ENCODE assay signal across 8 cellular contexts in genomic region chr2:127695491-127696472, GRCh38. TPM values are rescaled to one million over a fixed set of nuclear protein-coding genes. Genes with fewer than 3 reads are reported as not detected.
DNase-seq lines count a peak whose midpoint lies in the region; ATAC-seq and TF ChIP-seq lines count a peak whose summit lies in the region.

No MANE protein-coding gene starts in this region.

- no TSS peak for BruUV-seq in A673 (replicated peaks; lab: Mats Ljungman, UMichigan)

- TF ChIP-seq POLR2A in vagina (IDR thresholded peaks at IDR 0.05) = no peak

- no CpG with 5 or more reads among the region's 52 CpGs for WGBS in neuronal stem cell (ENCODE audit: extremely low coverage in 2 of 2, insufficient read length in 2 of 2, insufficient replicate concordance in 1 of 2), 2 donors

- peak overlapping the region; percentile 16 for H2BK15ac ChIP-seq in neuronal stem cell (ENCODE audit: low read length)

- peaks cover 18% of the 10 kb centered on the region for H3K9me3 Mint-ChIP-seq in GM23338

- H3K79me1 ChIP-seq in neuronal stem cell (ENCODE audit: low read depth, low read length) = no peaks in the 10 kb centered on the region

- H2BK5ac ChIP-seq in neuronal stem cell (ENCODE audit: low read length) = no peak overlapping the region

- H3K79me2 ChIP-seq in GM23338 (replicated peaks; ENCODE audit: insufficient read depth) = no peaks in the 10 kb centered on the region

- H3K27ac Mint-ChIP-seq in GM23338 = no peak overlapping the region

- intact Hi-C loops in A673 (cut with micrococcal nuclease; ENCODE audit: unreplicated experiment) = no loop called here
- intact Hi-C loops in vagina (cut with DNase I) = no loop called here

- DNase-seq in A673 (ENCODE audit: low spot score) (peak; percentile 60), GM23338 (ENCODE audit: low spot score) (peak; percentile 82), fibroblast of peridontal ligament (ENCODE audit: extremely low read depth) (peak; percentile 46), neuronal stem cell (ENCODE audit: low spot score) (no peak), vagina (ENCODE audit: extremely low spot score in 2 of 2) (no peak), GM03348 (ENCODE audit: low spot score) (no peak), NCI-H345 treated with DMSO at 0.1 percent for 48 hours (lab: John Stamatoyannopoulos, UW; ENCODE audit: unreplicated experiment) (no peak)
- peak; percentile 41 for DNase-seq in activated CD4-positive, alpha-beta T cell treated with anti-CD3 and anti-CD28 coated beads, Interleukin-2, amount 50 U/mL, for 1 hour

- H3K4me1 ChIP-seq in A673 (ENCODE audit: insufficient read depth, low read length, poor library complexity, severe bottlenecking) = peaks cover 3% of the 10 kb centered on the region
- peaks cover 7% of the 10 kb centered on the region for H3K4me1 ChIP-seq in GM23338 (ENCODE audit: insufficient read depth)
- peaks cover 6% of the 10 kb centered on the region in 2 donors for H3K4me1 ChIP-seq in neuronal stem cell (ENCODE audit: control insufficient read depth in 2 of 2, insufficient read depth in 1 of 2, low read depth in 1 of 2, low read length in 2 of 2)
- peaks cover 6% of the 10 kb centered on the region for H3K4me1 ChIP-seq in vagina

- no peak overlapping the region for H3K4me3 Mint-ChIP-seq in GM23338

- H3K4me3 ChIP-seq in A673 (ENCODE audit: low read depth, low read length, poor library complexity, severe bottlenecking) (peak overlapping the region; percentile 12), GM23338 (peak overlapping the region; percentile 51), neuronal stem cell (ENCODE audit: low read length in 2 of 2) (peak overlapping the region in 1 of 2 donors; percentile 72), vagina (peak overlapping the region; percentile 44 to 46)

- peak overlapping the region; percentile 91 for H3K18ac ChIP-seq in neuronal stem cell (ENCODE audit: low read length)

- no peaks in the 10 kb centered on the region for H3K36me3 ChIP-seq in A673 (ENCODE audit: insufficient read depth, low read length, poor library complexity, severe bottlenecking)
- 0 out of 2 replicates have a peak, but pooled peaks cover 4% of the 10 kb centered on the region for H3K36me3 ChIP-seq in GM23338 (ENCODE audit: insufficient read depth)
- H3K36me3 ChIP-seq in neuronal stem cell (replicated peaks in 1 of 2; ENCODE audit: control insufficient read depth in 2 of 2, insufficient read depth in 2 of 2, low read length in 2 of 2) = no peaks in the 10 kb centered on the region
- H3K36me3 ChIP-seq in vagina = no peaks in the 10 kb centered on the region

- H2BK12ac ChIP-seq in neuronal stem cell (ENCODE audit: low read length) = peak overlapping the region; percentile 58

- H3K4me2 ChIP-seq in GM23338 = peak overlapping the region; percentile 77
- peak overlapping the region; percentile 89 for H3K4me2 ChIP-seq in neuronal stem cell (ENCODE audit: insufficient read depth, low read length, poor library complexity, severe bottlenecking)

- H3K23ac ChIP-seq in neuronal stem cell (ENCODE audit: low read depth, low read length, poor library complexity) = peak overlapping the region; percentile 73

- no peak overlapping the region for H3K4ac ChIP-seq in neuronal stem cell (ENCODE audit: low read length)

- peak; percentile 82 for ATAC-seq in GM23338

- peak overlapping the region; percentile 63 for H3K14ac ChIP-seq in neuronal stem cell (ENCODE audit: low read length)

- TF ChIP-seq CTCF in A673 (conservative IDR thresholded peaks at IDR 0.05; ENCODE audit: low read depth, low read length) = peak; percentile 59
- peak; percentile 62 to 90 for TF ChIP-seq CTCF in GM23338 (conservative IDR thresholded peaks at IDR 0.05; ENCODE audit: low read depth in 2 of 2)
- TF ChIP-seq CTCF in vagina (IDR thresholded peaks at IDR 0.05) = no peak

- H4K20me1 ChIP-seq in GM23338 (replicated peaks; ENCODE audit: insufficient read depth) = no peaks in the 10 kb centered on the region

- H3K27me3 ChIP-seq in A673 (replicated peaks; ENCODE audit: insufficient read depth, low read depth, low read length, poor library complexity) (no peaks in the 10 kb centered on the region), GM23338 (ENCODE audit: insufficient read depth) (peaks cover 5% of the 10 kb centered on the region), neuronal stem cell (ENCODE audit: control insufficient read depth in 3 of 3, insufficient read depth in 3 of 3, low read depth in 1 of 3, low read length in 3 of 3) (no peaks in the 10 kb centered on the region), vagina (no peaks in the 10 kb centered on the region)

- POLR2A ChIA-PET in A673 (lab: Charles Lee; ENCODE audit: low non-redundant PET) = interaction anchor here (0.5 kb wide), 1 partner anchor 113 kb away, joined by 13 read pairs; no protein-coding TSS in a partner anchor

- peak overlapping the region; percentile 93 for H2AK5ac ChIP-seq in neuronal stem cell (ENCODE audit: low read depth, low read length)

- no peaks in the 10 kb centered on the region for H3K9me2 ChIP-seq in GM23338 (ENCODE audit: insufficient read depth)

- H4K91ac ChIP-seq in neuronal stem cell (ENCODE audit: low read depth, low read length, poor library complexity) = no peak overlapping the region

- peaks cover 13% of the 10 kb centered on the region for H3K4me1 Mint-ChIP-seq in GM23338

- CTCF ChIA-PET in A673 (lab: Charles Lee) = interaction anchor here (1.1 kb wide), 1 partner anchor 105 kb away, joined by 6 read pairs; no protein-coding TSS in a partner anchor

- H3K9me3 ChIP-seq in A673 (ENCODE audit: low read depth, low read length, poor library complexity, severe bottlenecking) (no peaks in the 10 kb centered on the region), neuronal stem cell (replicated peaks in 1 of 2; ENCODE audit: control insufficient read depth in 2 of 2, insufficient read depth in 1 of 2, low read depth in 1 of 2, low read length in 2 of 2) (peaks cover under 1 to 2% of the 10 kb centered on the region in 2 donors), vagina (peaks cover 4% of the 10 kb centered on the region)

- H2AFZ ChIP-seq in GM23338 (peak overlapping the region; percentile 90), neuronal stem cell (ENCODE audit: low read length) (no peak overlapping the region)

- H3K27me3 Mint-ChIP-seq in GM23338 (ENCODE audit: insufficient read depth, low read depth, poor library complexity) = peaks cover 8% of the 10 kb centered on the region

- 0 out of 2 replicates have a peak, but pooled peaks cover 4% of the 10 kb centered on the region for H3F3A ChIP-seq in GM23338 (replicated peaks; ENCODE audit: low read depth)

- H3K36me3 Mint-ChIP-seq in GM23338 (ENCODE audit: low read depth) = peaks cover 13% of the 10 kb centered on the region

- H3K27ac ChIP-seq in A673 (ENCODE audit: low read depth, low read length, poor library complexity, severe bottlenecking) (no peak overlapping the region), GM23338 (ENCODE audit: low read depth) (no peak overlapping the region), neuronal stem cell (replicated peaks; ENCODE audit: low read length) (no peak overlapping the region), vagina (peak overlapping the region; percentile 58)

- no peak overlapping the region for H4K8ac ChIP-seq in neuronal stem cell (ENCODE audit: low read depth, low read length)

- no peak overlapping the region for H2BK120ac ChIP-seq in neuronal stem cell (ENCODE audit: low read depth, low read length)

- peak overlapping the region; percentile 17 for H3K9ac ChIP-seq in neuronal stem cell (ENCODE audit: low read depth, low read length, poor library complexity)

TF ChIP-seq in GM23338, 12 proteins besides CTCF, POLR2A, EP300 and RAD21:
- TF ChIP-seq CREB1 (CRISPR knock-in tag; IDR thresholded peaks at IDR 0.05; ENCODE audit: low read depth) = 0 out of 2 replicates have a peak, but pooled peaks have one; percentile 46
- TF ChIP-seq NANOG (IDR thresholded peaks at IDR 0.05; ENCODE audit: borderline replicate concordance) = no peak
TF ChIP-seq in GM23338: peak in this region for 1.

RNA-seq across cellular contexts. Expression of gene SFT2D3, which starts 5.5 kb away (rescaled TPM):
- total RNA-seq in A673 (2021) (7.1 and 7.6 TPM in 2 replicates), vagina (3.7 TPM)
- total RNA-seq in GM23338 (2014; rRNA removed; shearing (Covaris generic)) = 13.4 and 13.7 TPM in 2 replicates
- polyA plus RNA-seq in GM23338 (2016; fragmentation: Nextera tagmentation; extraction: Ambion mirVana) = not detected in 2 replicates
- polyA plus RNA-seq in neuronal stem cell (2013, experiment 1 of 2) = 20.6 TPM
- polyA plus RNA-seq in neuronal stem cell (2013, experiment 2 of 2) = 22.3 TPM

RNA-seq across cellular contexts. Expression of gene LIMS2, which starts 20.5 kb away (rescaled TPM):
- total RNA-seq in A673 (2021) = 1.2 and 1.5 TPM in 2 replicates
- 1.3 and 1.6 TPM in 2 replicates for total RNA-seq in GM23338 (2014; rRNA removed; shearing (Covaris generic))
- polyA plus RNA-seq in GM23338 (2016; fragmentation: Nextera tagmentation; extraction: Ambion mirVana) = 2.6 and 3.5 TPM in 2 replicates
- polyA plus RNA-seq in neuronal stem cell (2013, experiment 1 of 2) = 2.1 TPM
- 1.6 TPM for polyA plus RNA-seq in neuronal stem cell (2013, experiment 2 of 2)
- 44.2 TPM for total RNA-seq in vagina

RNA-seq across cellular contexts. Expression of gene GPR17, which starts 49.8 kb away (rescaled TPM):
- total RNA-seq in A673 (2021) (0.28 and 0.45 TPM in 2 replicates), vagina (not detected)
- not detected in 2 replicates for total RNA-seq in GM23338 (2014; rRNA removed; shearing (Covaris generic))
- not detected in 2 replicates for polyA plus RNA-seq in GM23338 (2016; fragmentation: Nextera tagmentation; extraction: Ambion mirVana)
- polyA plus RNA-seq in neuronal stem cell (2013, experiment 1 of 2) = 0.06 TPM
- polyA plus RNA-seq in neuronal stem cell (2013, experiment 2 of 2) = 0.04 TPM

Comparison
In these comparisons a context has a peak if more than half of its experiments do, and no peak if none do; other contexts are left out.
1. DNase-seq: peak in A673 (single experiment), GM23338 (single experiment), activated CD4-positive, alpha-beta T cell treated with anti-CD3 and anti-CD28 coated beads, Interleukin-2, amount 50 U/mL, for 1 hour (single experiment) and fibroblast of peridontal ligament (single experiment); none in neuronal stem cell (single experiment), vagina (0 of 2), GM03348 (single experiment) and NCI-H345 treated with DMSO at 0.1 percent for 48 hours (single experiment).
2. CTCF ChIP-seq: peak in A673 (single experiment) and GM23338 (2 of 2); none in vagina (0 of 3).
3. RNA of gene LIMS2, which starts 20.5 kb away (total RNA-seq): 44.2 TPM in vagina (single experiment); 1.3 to 1.6 TPM in GM23338 and 1.2 to 1.5 TPM in A673; every median in the first group is over 10 times any median in the second.